Comparison of ENCODE assay signal across 14 cellular contexts in the genomic region with DNA sequence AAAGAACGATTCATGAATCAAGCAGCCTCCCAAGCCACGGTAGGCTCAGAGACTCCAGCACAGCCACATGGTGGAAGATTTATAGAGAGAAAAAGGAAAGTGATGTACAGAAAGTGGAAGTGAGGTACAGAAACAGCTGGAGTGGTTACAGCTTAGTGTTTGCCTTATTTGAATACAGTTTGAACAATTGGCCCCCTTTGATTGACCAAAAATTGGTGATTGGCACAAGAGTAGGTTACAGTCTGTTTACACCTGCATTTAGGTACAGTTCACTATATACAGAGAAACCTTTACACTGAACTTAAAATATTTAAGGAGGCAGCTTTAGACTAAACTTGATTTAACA.
DNase-seq lines count a peak whose midpoint lies in the region; ATAC-seq and TF ChIP-seq lines count a peak whose summit lies in the region.
"Had no signal": no experiment of that assay in that cellular context is flagged by ENCODE, and none has a peak within 500 bp of the region (broad histone marks: within the 10 kb centered on the region; RNA-seq: fewer than 3 reads in every experiment).

No MANE protein-coding gene starts in this region.

- DNase-seq in central memory CD8-positive, alpha-beta T cell (ENCODE audit: low spot score in 2 of 2) = no peak
- DNase-seq in HEK293T (ENCODE audit: extremely low spot score) (no peak), gastrocnemius medialis (no peak), erythroblast (lab: John Stamatoyannopoulos, UW) (no peak), Right ventricle myocardium superior (no peak)
- DNase-seq: activated naive CD4-positive, alpha-beta T cell treated with anti-CD3 and anti-CD28 coated beads for 36 hours; GM23248; NCI-H1105; NCI-H526 treated with DMSO at 0.1 percent for 48 hours; SJCRH30 had no signal

- H3K27me3 Mint-ChIP-seq in central memory CD8-positive, alpha-beta T cell = no peaks in the 10 kb centered on the region

- peaks cover 36% of the 10 kb centered on the region for H3K4me1 Mint-ChIP-seq in central memory CD8-positive, alpha-beta T cell

- no peaks in the 10 kb centered on the region for H3K9me3 ChIP-seq in gastrocnemius medialis
- H3K9me3 ChIP-seq: SJCRH30 had no signal

- H3K4me3 ChIP-seq in gastrocnemius medialis = no peak overlapping the region
- H3K4me3 ChIP-seq: GM23248, SJCRH30 had no signal

- peaks cover 34 to 37% of the 10 kb centered on the region in 2 donors for H3K4me1 ChIP-seq in gastrocnemius medialis
- H3K4me1 ChIP-seq: SJCRH30 had no signal

- TF ChIP-seq CTCF in gastrocnemius medialis (IDR thresholded peaks at IDR 0.05 in 4 of 5, conservative IDR thresholded peaks at IDR 0.05 in 1 of 5) = no peak

- ATAC-seq in GM18870 (IDR thresholded peaks at IDR 0.05; ENCODE audit: unreplicated experiment) = peak; percentile 75
- ATAC-seq in GM21526 (IDR thresholded peaks at IDR 0.05; ENCODE audit: low FRiP score, unreplicated experiment) = peak; percentile 63
- peak; percentile 50 for ATAC-seq in HG03159 (IDR thresholded peaks at IDR 0.05; ENCODE audit: unreplicated experiment)
- no peak for ATAC-seq in central memory CD8-positive, alpha-beta T cell (replicated peaks; ENCODE audit: extremely low read depth, poor library complexity, severe bottlenecking)
- no peak for ATAC-seq in gastrocnemius medialis
- ATAC-seq in Right ventricle myocardium superior (ENCODE audit: poor library complexity) = no peak
- ATAC-seq: esophagus mucosa had no signal

- H3K36me3 Mint-ChIP-seq in central memory CD8-positive, alpha-beta T cell (ENCODE audit: insufficient read depth) = peaks cover 4% of the 10 kb centered on the region

- in situ Hi-C loops in gastrocnemius medialis (cut with MboI; ENCODE audit: low sequenced_read_pairs in 4 of 4) = no loop called here

- H3K9me3 Mint-ChIP-seq in central memory CD8-positive, alpha-beta T cell = no peaks in the 10 kb centered on the region
- H3K9me3 Mint-ChIP-seq: activated naive CD4-positive, alpha-beta T cell treated with anti-CD3 and anti-CD28 coated beads for 36 hours had no signal

- POLR2A ChIA-PET in HEK293T (lab: Yijun Ruan, JAX) = no interaction called here

- H3K27ac ChIP-seq in gastrocnemius medialis = peak overlapping the region in 2 of 4 donors; percentile 75 to 83
- H3K27ac ChIP-seq: GM23248, SJCRH30 had no signal

- TF ChIP-seq POLR2A in gastrocnemius medialis (IDR thresholded peaks at IDR 0.05) (no peak), erythroblast (IDR thresholded peaks at IDR 0.05; ENCODE audit: low read length) (no peak)

- peak overlapping the region; percentile 39 for H3K27ac Mint-ChIP-seq in central memory CD8-positive, alpha-beta T cell (ENCODE audit: low read depth)
- H3K27ac Mint-ChIP-seq: activated naive CD4-positive, alpha-beta T cell treated with anti-CD3 and anti-CD28 coated beads for 36 hours had no signal

- no peaks in the 10 kb centered on the region for H3K36me3 ChIP-seq in gastrocnemius medialis
- H3K36me3 ChIP-seq: SJCRH30 had no signal

- intact Hi-C loops in gastrocnemius medialis (cut with DNase I; ENCODE audit: low total_unique reads) (loop anchor here (5.0 to 10.0 kb wide), 3 partner anchors 60 to 1867 kb away; a partner anchor contains a TSS), Right ventricle myocardium superior (cut with DNase I) (no loop called here)

- CTCF ChIA-PET in HEK293T (lab: Yijun Ruan, JAX) = no interaction called here

- H3K27me3 ChIP-seq in gastrocnemius medialis = no peaks in the 10 kb centered on the region
- H3K27me3 ChIP-seq: SJCRH30 had no signal

- no peak overlapping the region for H3K4me3 Mint-ChIP-seq in central memory CD8-positive, alpha-beta T cell
- H3K4me3 Mint-ChIP-seq: activated naive CD4-positive, alpha-beta T cell treated with anti-CD3 and anti-CD28 coated beads for 36 hours had no signal

TF ChIP-seq in HEK293T, 16 proteins besides CTCF, POLR2A, EP300 and RAD21:
- no peak for TF ChIP-seq LEF1 (IDR thresholded peaks at IDR 0.05; ENCODE audit: borderline replicate concordance)
- TF ChIP-seq ZNF384 (IDR thresholded peaks at IDR 0.05) = no peak

Comparison
In these comparisons a context has a peak if more than half of its experiments do, and no peak if none do; other contexts are left out.
1. ATAC-seq: peak in GM18870 (single experiment), GM21526 (single experiment) and HG03159 (single experiment); none in central memory CD8-positive, alpha-beta T cell (single experiment), gastrocnemius medialis (0 of 2) and Right ventricle myocardium superior (single experiment).